ENCODE assay signal across 31 cellular contexts in the genomic region with DNA sequence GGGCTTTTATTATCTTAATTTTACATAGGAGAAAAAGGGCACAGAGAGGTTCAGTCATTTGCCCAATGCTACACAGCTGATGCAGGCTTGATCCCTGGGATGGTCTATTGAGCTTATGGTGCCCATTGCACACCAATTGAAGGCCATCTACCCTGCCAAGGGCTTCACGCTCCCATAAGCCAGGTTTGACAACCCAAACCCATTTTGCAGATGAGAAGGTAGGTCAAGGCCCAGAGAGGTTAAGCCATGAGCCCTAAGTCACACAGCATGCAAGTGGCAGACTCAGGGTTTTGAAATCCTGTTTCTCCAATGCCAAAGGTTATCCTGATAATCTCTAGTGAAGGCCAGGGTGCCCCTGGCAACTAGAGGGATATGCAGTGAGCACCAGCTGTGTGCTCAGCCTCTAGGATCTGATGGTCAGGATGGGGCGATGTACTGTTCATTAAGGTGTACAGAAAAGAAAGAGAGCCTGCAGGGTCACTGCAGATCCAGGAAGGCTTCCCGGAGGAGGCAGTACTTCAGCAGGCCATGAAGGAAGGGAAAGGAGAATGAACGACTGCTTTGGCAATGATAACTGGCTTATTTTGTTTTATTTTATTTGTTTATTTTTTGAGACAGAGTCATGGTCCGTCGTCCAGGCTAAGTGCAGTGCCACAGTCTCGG. TPM values are rescaled to one million over a fixed set of nuclear protein-coding genes. Genes with fewer than 3 reads are reported as not detected.
"Had no signal": no experiment of that assay in that cellular context is flagged by ENCODE, and none has a peak within 500 bp of the region (broad histone marks: within the 10 kb centered on the region; RNA-seq: fewer than 3 reads in every experiment).

No MANE protein-coding gene starts in this region.

- FAIRE-seq: colon had no signal

- ATAC-seq: activated CD4-positive, CD25-positive, alpha-beta regulatory T cell treated with anti-CD3 and anti-CD28 coated beads, Interleukin-2, amount 50 U/mL, for 24 hours; activated CD8-positive, alpha-beta T cell treated with anti-CD3 and anti-CD28 coated beads for 36 hours; activated T-cell treated with anti-CD3 and anti-CD28 coated beads, Interleukin-2, amount 50 U/mL, for 4 hours; activated T-helper 17 cell treated with anti-CD3 and anti-CD28 coated beads, Interleukin-2, amount 50 U/mL, for 72 hours; body of pancreas; effector memory CD8-positive, alpha-beta T cell; foreskin keratinocyte; gastrocnemius medialis; heart left ventricle had no signal

- H3K27ac ChIP-seq: body of pancreas, esophagus muscularis mucosa, foreskin keratinocyte, gastrocnemius medialis, heart left ventricle, WERI-Rb-1 had no signal

- H3K9me3 ChIP-seq: body of pancreas, esophagus muscularis mucosa, gastrocnemius medialis, heart left ventricle had no signal

- H3K4me1 ChIP-seq: esophagus muscularis mucosa, foreskin keratinocyte, gastrocnemius medialis, heart left ventricle had no signal

- H3K36me3 ChIP-seq: esophagus muscularis mucosa, gastrocnemius medialis, heart left ventricle, WERI-Rb-1 had no signal

- H3K27me3 ChIP-seq: body of pancreas had no signal

- DNase-seq: activated B cell treated with CpG ODN at 0.5 μM for 24 hours; activated CD4-positive, alpha-beta T cell treated with anti-CD3 and anti-CD28 coated beads for 48 hours; activated CD4-positive, alpha-beta T cell treated with anti-CD3 and anti-CD28 coated beads, Interleukin-2, amount 50 U/mL, for 1 hour; activated CD4-positive, alpha-beta T cell treated with anti-CD3 and anti-CD28 coated beads, Interleukin-2, amount 50 U/mL, for 48 hours; activated CD8-positive, alpha-beta memory T cell treated with anti-CD3 and anti-CD28 coated beads for 24 hours; activated CD8-positive, alpha-beta T cell treated with anti-CD3 and anti-CD28 coated beads for 36 hours; activated effector memory CD4-positive, alpha-beta T cell treated with Interleukin-2 at 50 U/mL for 16 hours; activated gamma-delta T cell treated with Interleukin-2 at 50 U/mL for 16 hours; activated naive CD4-positive, alpha-beta T cell treated with anti-CD3 and anti-CD28 coated beads, Interleukin-2, amount 50 U/mL, for 16 hours; activated naive CD4-positive, alpha-beta T cell treated with Interleukin-2 at 50 U/mL for 16 hours; activated T-cell treated with anti-CD3 and anti-CD28 coated beads, Interleukin-2, amount 50 U/mL, for 4 hours; amniotic stem cell; anterior cingulate cortex; body of pancreas; caudate nucleus; cortex of kidney; dermis blood vessel endothelial cell; effector CD4-positive, alpha-beta T cell; effector memory CD8-positive, alpha-beta T cell; erythroblast; foreskin keratinocyte; gastrocnemius medialis; glutamatergic neuron; heart left ventricle; T1000; WERI-Rb-1 had no signal

- H3K4me3 ChIP-seq: body of pancreas, esophagus muscularis mucosa, gastrocnemius medialis, heart left ventricle had no signal

RNA-seq across cellular contexts. Expression of a gene that starts 8.1 kb away (rescaled TPM):
- total RNA-seq: activated B cell treated with CpG ODN at 0.5 μM for 24 hours; activated CD8-positive, alpha-beta T cell treated with anti-CD3 and anti-CD28 coated beads for 36 hours; chondrocyte; dermis blood vessel endothelial cell; esophagus muscularis mucosa; foreskin keratinocyte; heart left ventricle had no signal
- polyA plus RNA-seq: foreskin keratinocyte, heart left ventricle had no signal
